13 cellular contexts compared by ENCODE assay signal in the genomic region with DNA sequence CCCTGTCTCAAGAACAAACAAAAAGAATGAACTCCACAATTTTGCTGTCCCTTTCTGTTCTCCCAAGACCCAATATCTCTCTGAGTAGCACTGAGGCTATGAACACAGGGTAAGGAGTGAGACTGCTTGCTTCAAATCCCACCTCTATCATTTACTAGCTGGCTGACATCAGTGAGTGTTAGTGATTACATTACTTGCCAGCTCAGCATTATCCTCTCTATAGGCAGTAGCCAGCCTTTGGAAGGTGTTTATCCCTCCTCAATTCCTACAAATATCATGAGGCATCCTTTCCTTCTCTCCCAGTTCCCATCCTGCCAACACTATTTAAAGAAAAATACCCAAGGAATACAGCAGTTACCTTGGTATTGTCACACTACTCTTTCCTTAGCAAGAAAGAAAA. TPM values are rescaled to one million over a fixed set of nuclear protein-coding genes. Genes with fewer than 3 reads are reported as not detected.
DNase-seq lines count a peak whose midpoint lies in the region; ATAC-seq and TF ChIP-seq lines count a peak whose summit lies in the region.
"Had no signal": no experiment of that assay in that cellular context is flagged by ENCODE, and none has a peak within 500 bp of the region (broad histone marks: within the 10 kb centered on the region; RNA-seq: fewer than 3 reads in every experiment).

No MANE protein-coding gene starts in this region.

- H3K27ac ChIP-seq in mucosa of rectum (ENCODE audit: low read depth in 2 of 2, low read length in 2 of 2) = peak overlapping the region; percentile 98 to 99
- peak overlapping the region in 2 of 3 donors; percentile 93 to 97 for H3K27ac ChIP-seq in thyroid gland
- no peak overlapping the region for H3K27ac ChIP-seq in GM23338 (ENCODE audit: low read depth)

- H3F3A ChIP-seq in GM23338 (replicated peaks; ENCODE audit: low read depth) = no peaks in the 10 kb centered on the region; the same call in 1 of the 2 replicates

- H3K9ac ChIP-seq in mucosa of rectum (ENCODE audit: low read depth in 1 of 2, low read length in 2 of 2) = peak overlapping the region in 1 of 2 donors; percentile 36

- H3K27me3 Mint-ChIP-seq in activated naive CD8-positive, alpha-beta T cell = no peaks in the 10 kb centered on the region
- H3K27me3 Mint-ChIP-seq in activated naive CD8-positive, alpha-beta T cell treated with anti-CD3 and anti-CD28 coated beads for 36 hours = no peaks in the 10 kb centered on the region
- no peaks in the 10 kb centered on the region for H3K27me3 Mint-ChIP-seq in activated naive CD8-positive, alpha-beta T cell treated with anti-CD3 and anti-CD28 coated beads, Interleukin-2, amount 50 U/mL, for 24 hours
- H3K27me3 Mint-ChIP-seq in GM23338 (ENCODE audit: insufficient read depth, low read depth, poor library complexity) = peaks cover 9% of the 10 kb centered on the region

- no peaks in the 10 kb centered on the region for H3K9me3 ChIP-seq in mucosa of rectum (ENCODE audit: control insufficient read depth in 2 of 2, low read length in 2 of 2)
- H3K9me3 ChIP-seq in thyroid gland = no peaks in the 10 kb centered on the region
- H3K9me3 ChIP-seq: mucosa of descending colon had no signal

- no peaks in the 10 kb centered on the region for H3K9me3 Mint-ChIP-seq in activated naive CD8-positive, alpha-beta T cell (ENCODE audit: low read depth)
- H3K9me3 Mint-ChIP-seq in activated naive CD8-positive, alpha-beta T cell treated with anti-CD3 and anti-CD28 coated beads for 36 hours = no peaks in the 10 kb centered on the region
- H3K9me3 Mint-ChIP-seq in activated naive CD8-positive, alpha-beta T cell treated with anti-CD3 and anti-CD28 coated beads, Interleukin-2, amount 50 U/mL, for 24 hours = no peaks in the 10 kb centered on the region
- H3K9me3 Mint-ChIP-seq in GM23338 = no peaks in the 10 kb centered on the region; the same call in 2 of the 3 replicates

- peak overlapping the region in 1 of 2 donors; percentile 91 for H3K4me3 ChIP-seq in mucosa of rectum (ENCODE audit: low read length in 2 of 2)
- no peak overlapping the region for H3K4me3 ChIP-seq in thyroid gland (replicated peaks in 1 of 3)
- no peak overlapping the region for H3K4me3 ChIP-seq in GM23338
- H3K4me3 ChIP-seq: mucosa of descending colon had no signal

- no peaks in the 10 kb centered on the region for H3K9me2 ChIP-seq in GM23338 (ENCODE audit: insufficient read depth)

- H3K27me3 ChIP-seq in mucosa of rectum (ENCODE audit: control insufficient read depth in 2 of 2, insufficient read depth in 2 of 2, low read length in 2 of 2) (no peaks in the 10 kb centered on the region), thyroid gland (no peaks in the 10 kb centered on the region), GM23338 (ENCODE audit: insufficient read depth) (peaks cover 6% of the 10 kb centered on the region; the same call in 1 of the 2 replicates)

- peaks cover 10% of the 10 kb centered on the region for H4K20me1 ChIP-seq in GM23338 (replicated peaks; ENCODE audit: insufficient read depth)

- TF ChIP-seq CTCF in thyroid gland (IDR thresholded peaks at IDR 0.05) (no peak), GM23338 (conservative IDR thresholded peaks at IDR 0.05; ENCODE audit: low read depth in 2 of 2) (no peak)

- peaks cover 63% of the 10 kb centered on the region for H3K4me1 Mint-ChIP-seq in activated naive CD8-positive, alpha-beta T cell (ENCODE audit: low read depth)
- H3K4me1 Mint-ChIP-seq in activated naive CD8-positive, alpha-beta T cell treated with anti-CD3 and anti-CD28 coated beads for 36 hours = peaks cover 45% of the 10 kb centered on the region
- peaks cover 62% of the 10 kb centered on the region for H3K4me1 Mint-ChIP-seq in activated naive CD8-positive, alpha-beta T cell treated with anti-CD3 and anti-CD28 coated beads, Interleukin-2, amount 50 U/mL, for 24 hours
- peaks cover 32% of the 10 kb centered on the region for H3K4me1 Mint-ChIP-seq in GM23338

- TF ChIP-seq POLR2A in thyroid gland (IDR thresholded peaks at IDR 0.05) = no peak

- H3K36me3 ChIP-seq in mucosa of rectum (ENCODE audit: control insufficient read depth in 2 of 2, insufficient read depth in 2 of 2, low read length in 2 of 2) = peaks cover 7% of the 10 kb centered on the region in 2 donors
- H3K36me3 ChIP-seq in thyroid gland = no peaks in the 10 kb centered on the region
- no peaks in the 10 kb centered on the region for H3K36me3 ChIP-seq in GM23338 (ENCODE audit: insufficient read depth)

- no peak overlapping the region for H2AFZ ChIP-seq in GM23338

- peaks cover 43% of the 10 kb centered on the region for H3K79me2 ChIP-seq in GM23338 (replicated peaks; ENCODE audit: insufficient read depth)

- peaks cover 11% of the 10 kb centered on the region for H3K36me3 Mint-ChIP-seq in activated naive CD8-positive, alpha-beta T cell
- H3K36me3 Mint-ChIP-seq in activated naive CD8-positive, alpha-beta T cell treated with anti-CD3 and anti-CD28 coated beads for 36 hours = peaks cover 5% of the 10 kb centered on the region
- H3K36me3 Mint-ChIP-seq in activated naive CD8-positive, alpha-beta T cell treated with anti-CD3 and anti-CD28 coated beads, Interleukin-2, amount 50 U/mL, for 24 hours (ENCODE audit: low read depth) = no peaks in the 10 kb centered on the region
- H3K36me3 Mint-ChIP-seq in GM23338 (ENCODE audit: low read depth) = no peaks in the 10 kb centered on the region; the same call in 2 of the 3 replicates

- H3K4me2 ChIP-seq in GM23338 = no peak overlapping the region

- peaks cover 31 to 32% of the 10 kb centered on the region in 2 donors for H3K4me1 ChIP-seq in mucosa of rectum (ENCODE audit: control insufficient read depth in 2 of 2, insufficient read depth in 2 of 2, low read length in 2 of 2)
- peaks cover 28 to 34% of the 10 kb centered on the region in 2 donors for H3K4me1 ChIP-seq in thyroid gland
- peaks cover 22% of the 10 kb centered on the region for H3K4me1 ChIP-seq in GM23338 (ENCODE audit: insufficient read depth)

- no peak for DNase-seq in activated naive CD8-positive, alpha-beta T cell treated with anti-CD3 and anti-CD28 coated beads for 36 hours
- no peak for DNase-seq in activated naive CD8-positive, alpha-beta T cell treated with anti-CD3 and anti-CD28 coated beads, Interleukin-2, amount 50 U/mL, for 24 hours
- DNase-seq in thyroid gland = no peak
- no peak for DNase-seq in left lobe of liver (ENCODE audit: low spot score)
- no peak for DNase-seq in GM23338 (ENCODE audit: low spot score)
- DNase-seq: activated CD8-positive, alpha-beta memory T cell treated with anti-CD3 and anti-CD28 coated beads, Interleukin-2, amount 50 U/mL, for 48 hours; EL; mucosa of descending colon; NCI-H1092 treated with DMSO at 0.1 percent for 48 hours; NCI-H446 had no signal

- intact Hi-C loops in thyroid gland (cut with DNase I) = no loop called here

- H3K27ac Mint-ChIP-seq in activated naive CD8-positive, alpha-beta T cell = no peak overlapping the region
- no peak overlapping the region for H3K27ac Mint-ChIP-seq in activated naive CD8-positive, alpha-beta T cell treated with anti-CD3 and anti-CD28 coated beads for 36 hours
- H3K27ac Mint-ChIP-seq in activated naive CD8-positive, alpha-beta T cell treated with anti-CD3 and anti-CD28 coated beads, Interleukin-2, amount 50 U/mL, for 24 hours = peak overlapping the region; percentile 8
- no peak overlapping the region for H3K27ac Mint-ChIP-seq in GM23338

- ATAC-seq in activated naive CD8-positive, alpha-beta T cell treated with anti-CD3 and anti-CD28 coated beads, Interleukin-2, amount 50 U/mL, for 24 hours = no peak
- ATAC-seq in left lobe of liver = no peak
- no peak for ATAC-seq in GM23338
- ATAC-seq in HG03565 (IDR thresholded peaks at IDR 0.05; ENCODE audit: unreplicated experiment) = no peak
- ATAC-seq: mucosa of descending colon had no signal

- peak overlapping the region; percentile 95 for H3K4me3 Mint-ChIP-seq in activated naive CD8-positive, alpha-beta T cell
- H3K4me3 Mint-ChIP-seq in activated naive CD8-positive, alpha-beta T cell treated with anti-CD3 and anti-CD28 coated beads for 36 hours = no peak overlapping the region
- peak overlapping the region; percentile 88 for H3K4me3 Mint-ChIP-seq in activated naive CD8-positive, alpha-beta T cell treated with anti-CD3 and anti-CD28 coated beads, Interleukin-2, amount 50 U/mL, for 24 hours
- no peak overlapping the region; the same call in 2 of the 3 replicates for H3K4me3 Mint-ChIP-seq in GM23338

TF ChIP-seq in GM23338, 12 proteins besides CTCF, POLR2A, EP300 and RAD21 (continues in another document):
- TF ChIP-seq, protein P1, sequence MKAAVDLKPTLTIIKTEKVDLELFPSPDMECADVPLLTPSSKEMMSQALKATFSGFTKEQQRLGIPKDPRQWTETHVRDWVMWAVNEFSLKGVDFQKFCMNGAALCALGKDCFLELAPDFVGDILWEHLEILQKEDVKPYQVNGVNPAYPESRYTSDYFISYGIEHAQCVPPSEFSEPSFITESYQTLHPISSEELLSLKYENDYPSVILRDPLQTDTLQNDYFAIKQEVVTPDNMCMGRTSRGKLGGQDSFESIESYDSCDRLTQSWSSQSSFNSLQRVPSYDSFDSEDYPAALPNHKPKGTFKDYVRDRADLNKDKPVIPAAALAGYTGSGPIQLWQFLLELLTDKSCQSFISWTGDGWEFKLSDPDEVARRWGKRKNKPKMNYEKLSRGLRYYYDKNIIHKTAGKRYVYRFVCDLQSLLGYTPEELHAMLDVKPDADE (IDR thresholded peaks at IDR 0.05) = no peak
- no peak for TF ChIP-seq JUNB (IDR thresholded peaks at IDR 0.05; ENCODE audit: unreplicated experiment)

RNA-seq across cellular contexts. Expression of a gene that starts 3.0 kb away (rescaled TPM):
- 10 to 100 TPM; 21.3 to 21.5 TPM for total RNA-seq in activated naive CD8-positive, alpha-beta T cell treated with anti-CD3 and anti-CD28 coated beads for 36 hours
- total RNA-seq in thyroid gland (10 to 100 TPM; 19.9 to 36.9 (median 27.2) TPM), left lobe of liver (14.8 TPM)
- total RNA-seq in GM23338 (2014; rRNA removed; shearing (Covaris generic)) = 17.4 and 19.0 TPM in 2 replicates
- 4.8 TPM in 2 replicates for polyA plus RNA-seq in GM23338 (2016; fragmentation: Nextera tagmentation; extraction: Ambion mirVana)

RNA-seq across cellular contexts. Expression of a gene that starts 24.6 kb away (rescaled TPM):
- 10 to 100 TPM; 64.3 to 75.6 TPM for total RNA-seq in activated naive CD8-positive, alpha-beta T cell treated with anti-CD3 and anti-CD28 coated beads for 36 hours
- total RNA-seq in thyroid gland = 100 to 1,000 TPM in 2 of 4 donors, 10 to 100 TPM in 2; 72.3 to 177 (median 102) TPM
- total RNA-seq in left lobe of liver = 27.4 TPM
- total RNA-seq in GM23338 (2014; rRNA removed; shearing (Covaris generic)) = 56.1 and 63.9 TPM in 2 replicates
- 22.7 and 24.8 TPM in 2 replicates for polyA plus RNA-seq in GM23338 (2016; fragmentation: Nextera tagmentation; extraction: Ambion mirVana)

Comparison
In these comparisons a context has a peak if more than half of its experiments do, and no peak if none do; other contexts are left out.
1. H3K4me3 Mint-ChIP-seq: peak in activated naive CD8-positive, alpha-beta T cell (single experiment) and activated naive CD8-positive, alpha-beta T cell treated with anti-CD3 and anti-CD28 coated beads, Interleukin-2, amount 50 U/mL, for 24 hours (single experiment); none in activated naive CD8-positive, alpha-beta T cell treated with anti-CD3 and anti-CD28 coated beads for 36 hours (single experiment) and GM23338 (single experiment).